In genomic region chr4:77430847-77431246, GRCh38 we compare ENCODE assay signal across 1 cellular context.
TF ChIP-seq lines count a peak whose summit lies in the region.

No MANE protein-coding gene starts in this region.

TF ChIP-seq in SK-N-SH, 30 proteins besides CTCF, POLR2A, EP300 and RAD21 (continued from another document):
- TF ChIP-seq REST (IDR thresholded peaks at IDR 0.05; ENCODE audit: low read depth, low read length) (no peak), GATA2 (CRISPR knock-in tag; IDR thresholded peaks at IDR 0.05) (no peak), USF1 (IDR thresholded peaks at IDR 0.05; ENCODE audit: borderline replicate concordance, low read depth) (no peak), FOSL2 (IDR thresholded peaks at IDR 0.05; ENCODE audit: borderline replicate concordance, low read depth) (no peak), POLR2AphosphoS5 (IDR thresholded peaks at IDR 0.05; ENCODE audit: low read depth, low read length) (no peak), IRF3 (IDR thresholded peaks at IDR 0.05; ENCODE audit: low read depth, low read length) (no peak), PBX3 (IDR thresholded peaks at IDR 0.05) (no peak), TCF12 (IDR thresholded peaks at IDR 0.05) (no peak), ELF1 (IDR thresholded peaks at IDR 0.05) (no peak), YY1 (IDR thresholded peaks at IDR 0.05; ENCODE audit: low read depth) (no peak)
